In the genomic region with DNA sequence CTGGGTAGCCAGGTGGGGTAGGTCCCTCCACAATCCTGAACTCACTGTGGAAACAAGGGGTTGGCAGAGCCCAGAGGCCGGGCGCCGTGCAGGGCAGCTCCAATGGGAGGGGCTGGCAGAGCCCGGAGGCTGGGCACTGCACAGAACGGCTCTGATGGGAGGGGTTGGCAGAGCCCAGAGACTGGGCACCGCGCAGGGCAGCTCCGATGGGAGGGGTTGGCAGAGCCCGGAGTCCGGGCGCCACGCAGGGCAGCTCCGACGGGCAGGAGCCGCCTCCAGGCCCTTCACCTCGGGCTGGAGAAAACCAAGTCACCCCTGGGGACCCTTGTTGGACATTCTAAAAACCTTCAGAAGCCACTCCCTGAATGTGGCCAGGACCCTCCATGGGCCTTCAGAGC, we compare ENCODE assay signal across 14 cellular contexts. TPM values are rescaled to one million over a fixed set of nuclear protein-coding genes. Genes with fewer than 3 reads are reported as not detected.
A peak's percentile ranks its signal among the peaks of the same experiment; 100 is the strongest.
DNase-seq lines count a peak whose midpoint lies in the region; ATAC-seq, FAIRE-seq and TF ChIP-seq lines count a peak whose summit lies in the region.
"Had no signal": no experiment of that assay in that cellular context is flagged by ENCODE, and none has a peak within 500 bp of the region (broad histone marks: within the 10 kb centered on the region; RNA-seq: fewer than 3 reads in every experiment).

No MANE protein-coding gene starts in this region.

- DNase-seq in K562 (ENCODE audit: extremely low read depth in 1 of 4, low spot score in 3 of 4) (no peak), hypothalamus (lab: John Stamatoyannopoulos, UW) (peak in 43 of 51 donors; percentile 40 to 96 (median 82)), putamen (ENCODE audit: low spot score) (peak; percentile 89), DMS153 (lab: John Stamatoyannopoulos, UW) (no peak), GM12891 (ENCODE audit: insufficient read length, low spot score) (no peak), DMS114 treated with DMSO at 0.1 percent for 48 hours (lab: John Stamatoyannopoulos, UW; ENCODE audit: unreplicated experiment) (no peak)
- DNase-seq in stimulated activated CD4-positive, alpha-beta T cell treated with anti-CD3 and anti-CD28 coated beads, Interleukin-1b, Interleukin-23, amount 100 ng/mL, for 48 hours, result no peak
- DNase-seq: activated gamma-delta T cell treated with Interleukin-2 at 50 U/mL for 16 hours; NCI-H1436; stimulated activated CD4-positive, alpha-beta T cell treated with anti-CD3 and anti-CD28 coated beads, Interleukin-15, amount 100 ng/mL, for 24 hours; SW 1271 had no signal

- no peak for TF ChIP-seq POLR2A in K562 (conservative IDR thresholded peaks at IDR 0.05)
- no peak for TF ChIP-seq POLR2A in GM12891 (IDR thresholded peaks at IDR 0.05; ENCODE audit: low read depth, low read length)

- H3K27ac ChIP-seq in BLaER1 (peak overlapping the region; percentile 55; the same call in 1 of the 2 replicates), K562 (ENCODE audit: extremely low read depth, low read depth, low read length) (no peak overlapping the region)

- H4K20me1 ChIP-seq in BLaER1 (0 out of 2 replicates have a peak, but pooled peaks cover 8% of the 10 kb centered on the region), K562 (replicated peaks; ENCODE audit: control insufficient read depth, insufficient read depth, low read length) (peaks cover 57% of the 10 kb centered on the region)

- CTCF ChIA-PET in K562 (lab: Yijun Ruan, JAX; ENCODE audit: low intra/inter-chr PET ratio), result no interaction called here

- H3K4me2 ChIP-seq in BLaER1 (peak overlapping the region; percentile 87), K562 (ENCODE audit: insufficient read depth, low read length) (no peak overlapping the region)

- no peak for ATAC-seq in K562
- ATAC-seq: stimulated activated effector memory CD8-positive, alpha-beta T cell treated with anti-CD3 and anti-CD28 coated beads, Interleukin-12 subunit alpha, Interleukin-12 subunit beta, amount 100 ng/mL, for 72 hours had no signal

- peaks cover 5% of the 10 kb centered on the region for H3K9me1 ChIP-seq in K562 (ENCODE audit: control insufficient read depth, insufficient read depth, low read length)

- H3K79me2 ChIP-seq in K562 (ENCODE audit: control insufficient read depth, insufficient read depth, low read length), result peaks cover 97% of the 10 kb centered on the region

- POLR2A ChIA-PET in K562 (lab: Yijun Ruan, JAX), result no interaction called here

- no peak for FAIRE-seq in K562 (lab: Jason Lieb, UNC)
- no peak for FAIRE-seq in GM12891 (lab: Jason Lieb, UNC)
- FAIRE-seq: HTR-8/SVneo had no signal

- intact Hi-C loops in K562 (cut with micrococcal nuclease), result no loop called here

- no peaks in the 10 kb centered on the region for H3K9me3 ChIP-seq in BLaER1
- H3K9me3 ChIP-seq in K562 (replicated peaks; ENCODE audit: control insufficient read depth, insufficient read depth, low read depth, low read length), result no peaks in the 10 kb centered on the region

- H3K4me1 ChIP-seq in BLaER1 (peaks cover 77% of the 10 kb centered on the region), K562 (replicated peaks in 1 of 2; ENCODE audit: control insufficient read depth in 2 of 2, insufficient read depth in 2 of 2, low read length in 2 of 2) (peaks cover 2 to 85% of the 10 kb centered on the region in 2 experiments; a peak in 3 of 5 replicates)

- H3K36me3 ChIP-seq in BLaER1, result no peaks in the 10 kb centered on the region
- peaks cover 44% of the 10 kb centered on the region; the same call in 1 of the 3 replicates for H3K36me3 ChIP-seq in K562 (ENCODE audit: control insufficient read depth, insufficient read depth, low read length)

- BruUV-seq in K562 (replicated peaks; lab: Mats Ljungman, UMichigan), result no TSS peak

- TF ChIP-seq EP300 in K562 (IDR thresholded peaks at IDR 0.05; ENCODE audit: low read length), result no peak

- H2AFZ ChIP-seq in K562 (ENCODE audit: low read depth, low read length), result no peak overlapping the region

- TF ChIP-seq RAD21 in K562 (CRISPR knock-in tag; conservative IDR thresholded peaks at IDR 0.05 in 1 of 2, IDR thresholded peaks at IDR 0.05 in 1 of 2), result no peak

- H3K4me3 ChIP-seq in BLaER1 (no peak overlapping the region), K562 (no peak overlapping the region)

- WGBS in K562 (ENCODE audit: insufficient coverage, low coverage, missing lambda C conversion rate), result 92% methylated on average over 7 of the region's 16 CpGs

- no peak for TF ChIP-seq CTCF in K562 (IDR thresholded peaks at IDR 0.05 in 2 of 3, conservative IDR thresholded peaks at IDR 0.05 in 1 of 3; ENCODE audit: insufficient read depth in 2 of 3, low read depth in 1 of 3, low read length in 3 of 3)

- in situ Hi-C loops in K562 (cut with MboI), result no loop called here

- H3K27me3 ChIP-seq in BLaER1, result peaks cover 20% of the 10 kb centered on the region
- H3K27me3 ChIP-seq in K562 (ENCODE audit: control insufficient read depth in 2 of 2, insufficient read depth in 2 of 2, low read length in 2 of 2), result no peaks in the 10 kb centered on the region

- H3K9ac ChIP-seq in BLaER1, result peak overlapping the region; percentile 57
- peak overlapping the region in 1 of 2 experiments; percentile 11; a peak in 1 of 4 replicates for H3K9ac ChIP-seq in K562 (ENCODE audit: insufficient read depth in 1 of 2, low read depth in 2 of 2, low read length in 2 of 2)

TF ChIP-seq in K562, 482 proteins besides CTCF, POLR2A, EP300 and RAD21:
- TF ChIP-seq ZFX (CRISPR knock-in tag; IDR thresholded peaks at IDR 0.05), result no peak
- 0 out of 2 replicates have a peak, but pooled peaks have one; percentile 16 for TF ChIP-seq POLR2G (IDR thresholded peaks at IDR 0.05; ENCODE audit: low read depth, low read length)
- peak; percentile 47; the same call in 1 of the 2 replicates for TF ChIP-seq HNRNPL (IDR thresholded peaks at IDR 0.05; ENCODE audit: low read depth, low read length)

TF ChIP-seq in GM12891, 5 proteins besides CTCF, POLR2A, EP300 and RAD21:
- TF ChIP-seq POU2F2 (IDR thresholded peaks at IDR 0.05; ENCODE audit: low read depth, low read length) (no peak), TAF1 (IDR thresholded peaks at IDR 0.05; ENCODE audit: low read depth, low read length) (no peak), POLR2AphosphoS5 (IDR thresholded peaks at IDR 0.05; ENCODE audit: low read depth, low read length) (no peak), SPI1 (IDR thresholded peaks at IDR 0.05; ENCODE audit: low read depth, low read length) (no peak), PAX5 (IDR thresholded peaks at IDR 0.05; ENCODE audit: insufficient read depth, low read length, severe bottlenecking) (no peak)

RNA-seq across cellular contexts. Expression of a gene that starts 9.3 kb away (rescaled TPM):
- total RNA-seq in K562 (2011; cell fraction: chromatin; rRNA removed; ENCODE audit: low replicate concordance), result 15.2 and 27.2 TPM in 2 replicates
- total RNA-seq in K562 (2011; cell fraction: nucleolus; rRNA removed), result 17.0 and 18.7 TPM in 2 replicates
- 10.7 and 13.6 TPM in 2 replicates for total RNA-seq in K562 (2011; cell fraction: nucleoplasm; rRNA removed)
- total RNA-seq in K562 (2014; rRNA removed) (16.6 and 21.1 TPM in 2 replicates), K562 (2014; rRNA removed; fragmentation: Illumina TruSeq; extraction: Trizol) (4.4 and 4.8 TPM in 2 replicates), K562 (2015; rRNA removed; fragmentation: Illumina TruSeq; extraction: Trizol) (9.9 and 10.1 TPM in 2 replicates), K562 (2021) (22.2 and 25.1 TPM in 2 replicates)
- polyA plus RNA-seq in K562 (2011; rRNA removed) (5.6 TPM in 2 replicates), K562 (2014; fragmentation: Illumina TruSeq; extraction: Trizol) (5.2 and 8.0 TPM in 2 replicates), K562 (2014; fragmentation: Nextera tagmentation; extraction: Ambion mirVana) (under 1 TPM; 0.70 to 0.73 TPM), K562 (2014; rRNA removed) (11.7 and 12.5 TPM in 2 replicates)
- polyA plus RNA-seq in K562 (2011; cell fraction: cytosol; rRNA removed), result 7.2 and 16.2 TPM in 2 replicates
- polyA plus RNA-seq in K562 (2011; cell fraction: nucleus; rRNA removed), result 14.6 and 26.1 TPM in 2 replicates
- 9.1 and 10.5 TPM in 2 replicates for polyA plus RNA-seq in K562 (2012)
- 5.4 and 11.8 TPM in 2 replicates for polyA minus RNA-seq in K562 (2011; rRNA and poly(A)+ RNA removed)
- 12.6 and 13.9 TPM in 2 replicates for polyA minus RNA-seq in K562 (2011; cell fraction: cytosol; rRNA and poly(A)+ RNA removed)
- polyA minus RNA-seq in K562 (2011; cell fraction: nucleus; rRNA and poly(A)+ RNA removed), result 5.9 and 6.5 TPM in 2 replicates
- polyA plus RNA-seq in GM12891 (2012; ENCODE audit: low read depth, missing spikeins), result 0.39 TPM

RNA-seq across cellular contexts. Expression of a gene that starts 32.9 kb away (rescaled TPM):
- 9.3 and 37.6 TPM in 2 replicates for total RNA-seq in K562 (2011; cell fraction: chromatin; rRNA removed; ENCODE audit: low replicate concordance)
- total RNA-seq in K562 (2011; cell fraction: nucleolus; rRNA removed), result 42.5 and 42.8 TPM in 2 replicates
- total RNA-seq in K562 (2011; cell fraction: nucleoplasm; rRNA removed), result 19.5 and 20.3 TPM in 2 replicates
- total RNA-seq in K562 (2014; rRNA removed) (44.6 and 51.3 TPM in 2 replicates), K562 (2014; rRNA removed; fragmentation: Illumina TruSeq; extraction: Trizol) (6.2 and 6.7 TPM in 2 replicates), K562 (2015; rRNA removed; fragmentation: Illumina TruSeq; extraction: Trizol) (21.6 and 23.3 TPM in 2 replicates), K562 (2021) (40.6 and 43.1 TPM in 2 replicates)
- polyA plus RNA-seq in K562 (2011; rRNA removed) (11.5 and 12.2 TPM in 2 replicates), K562 (2014; fragmentation: Illumina TruSeq; extraction: Trizol) (9.8 and 16.8 TPM in 2 replicates), K562 (2014; fragmentation: Nextera tagmentation; extraction: Ambion mirVana) (under 1 TPM; 0.32 to 0.64 TPM), K562 (2014; rRNA removed) (25.1 and 28.0 TPM in 2 replicates)
- polyA plus RNA-seq in K562 (2011; cell fraction: cytosol; rRNA removed), result 15.5 and 50.0 TPM in 2 replicates
- polyA plus RNA-seq in K562 (2011; cell fraction: nucleus; rRNA removed), result 27.4 and 47.1 TPM in 2 replicates
- 27.5 and 33.5 TPM in 2 replicates for polyA plus RNA-seq in K562 (2012)
- 4.9 and 9.2 TPM in 2 replicates for polyA minus RNA-seq in K562 (2011; rRNA and poly(A)+ RNA removed)
- 18.4 and 21.8 TPM in 2 replicates for polyA minus RNA-seq in K562 (2011; cell fraction: cytosol; rRNA and poly(A)+ RNA removed)
- 18.7 and 25.0 TPM in 2 replicates for polyA minus RNA-seq in K562 (2011; cell fraction: nucleus; rRNA and poly(A)+ RNA removed)
- polyA plus RNA-seq in GM12891 (2012; ENCODE audit: low read depth, missing spikeins), result 7.7 TPM

Comparison
In these comparisons a context has a peak if more than half of its experiments do, and no peak if none do; other contexts are left out.
1. DNase-seq: peak in hypothalamus (43 of 51) and putamen (single experiment); none in K562 (0 of 4), stimulated activated CD4-positive, alpha-beta T cell treated with anti-CD3 and anti-CD28 coated beads, Interleukin-1b, Interleukin-23, amount 100 ng/mL, for 48 hours (single experiment), DMS153 (single experiment), GM12891 (single experiment) and DMS114 treated with DMSO at 0.1 percent for 48 hours (single experiment).